In the genomic region with DNA sequence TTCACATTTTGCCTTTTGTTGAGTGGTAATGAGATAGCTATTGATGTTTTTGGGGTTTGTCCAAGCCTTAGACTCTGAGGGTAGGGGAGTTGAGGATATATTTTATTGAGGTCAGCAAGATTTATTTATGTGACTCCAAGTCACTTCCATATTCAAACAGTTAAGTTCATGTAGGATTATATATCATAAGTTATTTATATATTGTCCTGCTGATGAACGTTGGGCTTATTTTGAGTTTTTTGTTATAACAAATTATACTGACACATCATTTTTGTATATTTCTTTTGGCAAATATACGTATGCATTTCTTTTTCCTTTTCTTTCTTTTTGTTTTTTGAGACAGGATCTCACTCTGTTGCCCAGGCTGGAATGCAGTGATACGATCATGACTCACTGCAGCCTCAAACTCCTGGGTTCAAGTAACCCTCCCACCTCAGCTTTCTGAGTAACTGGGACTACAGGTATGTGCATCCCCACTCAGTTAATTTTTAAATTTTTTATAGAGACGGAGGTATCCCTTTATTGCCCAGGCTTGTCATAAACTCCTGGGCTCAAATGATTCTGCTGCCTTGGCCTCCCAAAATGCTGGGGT, we compare ENCODE assay signal across 20 cellular contexts. TPM values are rescaled to one million over a fixed set of nuclear protein-coding genes. Genes with fewer than 3 reads are reported as not detected.
DNase-seq lines count a peak whose midpoint lies in the region; ATAC-seq, FAIRE-seq and TF ChIP-seq lines count a peak whose summit lies in the region.
"Had no signal": no experiment of that assay in that cellular context is flagged by ENCODE, and none has a peak within 500 bp of the region (broad histone marks: within the 10 kb centered on the region; RNA-seq: fewer than 3 reads in every experiment).

No MANE protein-coding gene starts in this region.

- peaks cover 2% of the 10 kb centered on the region; the same call in 1 of the 2 replicates for H3K27me3 Mint-ChIP-seq in HFFc6 (ENCODE audit: insufficient read depth)

- CTCF ChIA-PET in A549 (lab: Yijun Ruan, JAX): interaction anchor here (1.4 kb wide), 1 partner anchor 22 kb away, joined by 3 read pairs; no protein-coding TSS in a partner anchor

- H3K4me2 ChIP-seq in A549: no peak overlapping the region

- DNase-seq in A549 (ENCODE audit: low read depth in 1 of 2, low spot score in 1 of 2) (no peak), HFFc6 (no peak), astrocyte of the spinal cord (ENCODE audit: low read depth, low spot score) (peak; percentile 70), kidney tubule cell (ENCODE audit: low spot score) (peak; percentile 57), NCI-H748 (lab: John Stamatoyannopoulos, UW; ENCODE audit: unreplicated experiment) (no peak)
- DNase-seq: CD4-positive, CD25-positive, alpha-beta regulatory T cell; GOT3; HCEC 1CT; NCI-H1092 treated with DMSO at 0.1 percent for 48 hours; NCI-H1436 treated with DMSO at 0.1 percent for 48 hours; NCI-H2029; NCI-H226; NCI-H524; NCI-H82 had no signal

- H3K4me1 Mint-ChIP-seq in HFFc6 (ENCODE audit: low read depth): peaks cover 12% of the 10 kb centered on the region

- TF ChIP-seq RAD21 in A549 (conservative IDR thresholded peaks at IDR 0.05 in 1 of 2, IDR thresholded peaks at IDR 0.05 in 1 of 2): no peak

- H3K4me1 ChIP-seq in A549: 0 out of 3 replicates have a peak, but pooled peaks cover 3% of the 10 kb centered on the region

- no peak for TF ChIP-seq EP300 in A549 (IDR thresholded peaks at IDR 0.05)

- TF ChIP-seq POLR2A in A549 (IDR thresholded peaks at IDR 0.05; ENCODE audit: low read length): no peak

- H3K4me3 ChIP-seq in A549 (no peak overlapping the region), astrocyte of the spinal cord (ENCODE audit: low read depth, low read length) (no peak overlapping the region)

- no peaks in the 10 kb centered on the region for H3K9me3 ChIP-seq in A549

- no peak for FAIRE-seq in A549 (lab: Jason Lieb, UNC)

- H3K27ac ChIP-seq in A549: no peak overlapping the region

- in situ Hi-C loops in astrocyte of the spinal cord (cut with HindIII; ENCODE audit: low sequenced_read_pairs): no loop called here

- POLR2A ChIA-PET in A549 (lab: Yijun Ruan, JAX): no interaction called here

- no peaks in the 10 kb centered on the region for H3K9me3 Mint-ChIP-seq in HFFc6

- H3K4me3 Mint-ChIP-seq in HFFc6: no peak overlapping the region
- H3K4me3 Mint-ChIP-seq: CD4-positive, CD25-positive, alpha-beta regulatory T cell had no signal

- 64% methylated on average over 4 of the region's 4 CpGs for WGBS in A549 (ENCODE audit: missing lambda C conversion rate)

- ATAC-seq in A549: no peak
- no peak for ATAC-seq in GM21360 (IDR thresholded peaks at IDR 0.05; ENCODE audit: unreplicated experiment)
- no peak for ATAC-seq in GM18498 (IDR thresholded peaks at IDR 0.05; ENCODE audit: unreplicated experiment)
- ATAC-seq: Panc1, SK-N-SH treated with all-trans-retinoic acid at 6 μM for 48 hours had no signal

- H3K27ac Mint-ChIP-seq in HFFc6: 0 out of 2 replicates have a peak overlapping the region, but pooled peaks have one; percentile 31

- H3K36me3 Mint-ChIP-seq in HFFc6 (ENCODE audit: low read depth): no peaks in the 10 kb centered on the region
- H3K36me3 Mint-ChIP-seq: CD4-positive, CD25-positive, alpha-beta regulatory T cell had no signal

- no peak for TF ChIP-seq CTCF in A549 (IDR thresholded peaks at IDR 0.05)
- TF ChIP-seq CTCF in HFFc6 (IDR thresholded peaks at IDR 0.05): no peak
- no peak for TF ChIP-seq CTCF in astrocyte of the spinal cord (IDR thresholded peaks at IDR 0.05; ENCODE audit: low read depth, low read length)

TF ChIP-seq in A549, 52 proteins besides CTCF, POLR2A, EP300 and RAD21:
- TF ChIP-seq CEBPB (IDR thresholded peaks at IDR 0.05): no peak
- no peak for TF ChIP-seq ZSCAN20 (CRISPR knock-in tag; IDR thresholded peaks at IDR 0.05)
- peak; percentile 48 for TF ChIP-seq MAFK (IDR thresholded peaks at IDR 0.05; ENCODE audit: partially characterized antibody)
- TF ChIP-seq FOSB (CRISPR knock-in tag; IDR thresholded peaks at IDR 0.05): no peak
- no peak for TF ChIP-seq ESRRA (IDR thresholded peaks at IDR 0.05; ENCODE audit: borderline replicate concordance, low read length)
- TF ChIP-seq EHMT2 (IDR thresholded peaks at IDR 0.05; ENCODE audit: low read depth): no peak
- no peak for TF ChIP-seq HOXB13 (CRISPR knock-in tag; IDR thresholded peaks at IDR 0.05; ENCODE audit: low read depth)

RNA-seq across cellular contexts. Expression of gene IL12B, which starts 23.5 kb away (rescaled TPM):
- 0.05 and 0.09 TPM in 2 replicates for polyA plus RNA-seq in A549 (2011; rRNA removed)
- 0.03 TPM in 1 of 2 replicates, not detected in the other for polyA plus RNA-seq in A549 (2012; cell fraction: cytosol; rRNA removed)
- polyA plus RNA-seq in A549 (2012; cell fraction: nucleus; rRNA removed): 0.02 and 0.04 TPM in 2 replicates
- polyA plus RNA-seq in A549 (2017; fragmentation: RNase III; extraction: RNeasy Plus Mini Kit Qiagen cat#74134 plus additional on column Dnase treatment): 0.05 to 0.08 TPM (median 0.05 TPM) in 3 replicates
- not detected in 2 replicates for polyA minus RNA-seq in A549 (2011; rRNA and poly(A)+ RNA removed)
- not detected for total RNA-seq in HFFc6 (2021; fragmentation: NEBNext Ultra II Directional; extraction: Animal tissue kit (Norgen Biotek cat#: 25700))
- total RNA-seq: A673; CD4-positive, CD25-positive, alpha-beta regulatory T cell; LHCN-M2 had no signal
- polyA plus RNA-seq: CD4-positive, CD25-positive, alpha-beta regulatory T cell had no signal

Comparison
In these comparisons a context has a peak if more than half of its experiments do, and no peak if none do; other contexts are left out.
1. DNase-seq: peak in astrocyte of the spinal cord (single experiment) and kidney tubule cell (single experiment); none in A549 (0 of 2), HFFc6 (single experiment) and NCI-H748 (single experiment).